8 cellular contexts compared by ENCODE assay signal in genomic region chr15:90915808-90916440, GRCh38. TPM values are rescaled to one million over a fixed set of nuclear protein-coding genes. Genes with fewer than 3 reads are reported as not detected.
DNase-seq lines count a peak whose midpoint lies in the region; ATAC-seq, FAIRE-seq and TF ChIP-seq lines count a peak whose summit lies in the region.
"Had no signal": no experiment of that assay in that cellular context is flagged by ENCODE, and none has a peak within 500 bp of the region (broad histone marks: within the 10 kb centered on the region; RNA-seq: fewer than 3 reads in every experiment).

No MANE protein-coding gene starts in this region.

- H3K27ac ChIP-seq in smooth muscle cell (ENCODE audit: low read depth), result peak overlapping the region; percentile 7

- no peaks in the 10 kb centered on the region for H3K36me3 ChIP-seq in smooth muscle cell (ENCODE audit: low read depth)

- in situ Hi-C loops in SK-MEL-5 (cut with HindIII; ENCODE audit: low pct_unique_long_range_greater_than_20kb, low sequenced_read_pairs), result no loop called here

- no peaks in the 10 kb centered on the region for H3K9me3 ChIP-seq in smooth muscle cell (replicated peaks; ENCODE audit: low read depth)

- intact Hi-C loops in left ventricle myocardium superior (cut with micrococcal nuclease), result no loop called here

- no peaks in the 10 kb centered on the region for H3K79me2 ChIP-seq in smooth muscle cell (ENCODE audit: low read depth)

- WGBS in smooth muscle cell (ENCODE audit: low lambda C conversion rate), result 75% methylated on average over 25 of the region's 25 CpGs

- no peaks in the 10 kb centered on the region for H3F3A ChIP-seq in smooth muscle cell (ENCODE audit: low read depth)

- ATAC-seq in left ventricle myocardium superior, result peak; percentile 50
- no peak for ATAC-seq in GM18867 (IDR thresholded peaks at IDR 0.05; ENCODE audit: unreplicated experiment)
- ATAC-seq: PC-3 had no signal

- H3K27me3 ChIP-seq in smooth muscle cell (ENCODE audit: low read depth), result no peaks in the 10 kb centered on the region

- DNase-seq in SK-MEL-5 (ENCODE audit: low read depth, low spot score), result peak; percentile 22
- DNase-seq in left ventricle myocardium superior, result peak; percentile 82
- no peak for DNase-seq in smooth muscle cell (lab: John Stamatoyannopoulos, UW; ENCODE audit: unreplicated experiment)
- no peak for DNase-seq in NCI-H345 (lab: John Stamatoyannopoulos, UW)
- DNase-seq in frontal cortex (ENCODE audit: low spot score in 2 of 2), result no peak
- DNase-seq: PC-3 had no signal

- no peak for FAIRE-seq in frontal cortex (lab: Jason Lieb, UNC)
- FAIRE-seq: endothelial cell of umbilical vein had no signal

- no peak for TF ChIP-seq CTCF in smooth muscle cell (IDR thresholded peaks at IDR 0.05; ENCODE audit: borderline replicate concordance, insufficient read depth, poor library complexity, severe bottlenecking)

- H3K9ac ChIP-seq in smooth muscle cell (ENCODE audit: low read depth), result no peak overlapping the region

- H3K4me2 ChIP-seq in smooth muscle cell, result no peak overlapping the region

- H4K20me1 ChIP-seq in smooth muscle cell (ENCODE audit: low read depth), result no peaks in the 10 kb centered on the region

- no peaks in the 10 kb centered on the region for H3K4me1 ChIP-seq in smooth muscle cell (ENCODE audit: low read depth)

- H2AFZ ChIP-seq in smooth muscle cell (ENCODE audit: low read depth), result no peak overlapping the region

- H3K4me3 ChIP-seq in smooth muscle cell, result no peak overlapping the region

RNA-seq across cellular contexts. Expression of gene MAN2A2, which starts 12.8 kb away (rescaled TPM):
- 4.7 and 6.8 TPM in 2 replicates for total RNA-seq in SK-MEL-5 (2014; rRNA removed; shearing (Covaris generic))
- polyA plus RNA-seq in SK-MEL-5 (2015; cell fraction: cytosol; rRNA removed), result 45.3 and 46.7 TPM in 2 replicates
- polyA plus RNA-seq in SK-MEL-5 (2015; cell fraction: nucleus; rRNA removed), result 280 and 406 TPM in 2 replicates
- total RNA-seq in left ventricle myocardium superior (146 TPM), smooth muscle cell (7.1 and 11.0 TPM in 2 replicates), frontal cortex (22.4 TPM)
- polyA plus RNA-seq in smooth muscle cell, result 9.7 and 15.3 TPM in 2 replicates

RNA-seq across cellular contexts. Expression of gene HDDC3, which starts 16.4 kb away (rescaled TPM):
- total RNA-seq in SK-MEL-5 (2014; rRNA removed; shearing (Covaris generic)), result 17.0 and 17.6 TPM in 2 replicates
- polyA plus RNA-seq in SK-MEL-5 (2015; cell fraction: cytosol; rRNA removed), result 17.9 and 25.0 TPM in 2 replicates
- 18.7 and 31.2 TPM in 2 replicates for polyA plus RNA-seq in SK-MEL-5 (2015; cell fraction: nucleus; rRNA removed)
- 15.0 TPM for total RNA-seq in left ventricle myocardium superior
- 10.0 and 16.0 TPM in 2 replicates for total RNA-seq in smooth muscle cell
- 15.5 and 16.3 TPM in 2 replicates for polyA plus RNA-seq in smooth muscle cell
- 8.6 TPM for total RNA-seq in frontal cortex

RNA-seq across cellular contexts. Expression of gene UNC45A, which starts 19.2 kb away (rescaled TPM):
- 58.4 and 62.4 TPM in 2 replicates for total RNA-seq in SK-MEL-5 (2014; rRNA removed; shearing (Covaris generic))
- polyA plus RNA-seq in SK-MEL-5 (2015; cell fraction: cytosol; rRNA removed), result 61.2 and 63.0 TPM in 2 replicates
- 98.3 and 153 TPM in 2 replicates for polyA plus RNA-seq in SK-MEL-5 (2015; cell fraction: nucleus; rRNA removed)
- total RNA-seq in left ventricle myocardium superior, result 24.4 TPM
- total RNA-seq in smooth muscle cell, result 43.6 and 57.5 TPM in 2 replicates
- 66.6 and 68.4 TPM in 2 replicates for polyA plus RNA-seq in smooth muscle cell
- 33.4 TPM for total RNA-seq in frontal cortex

RNA-seq across cellular contexts. Expression of gene FES, which starts 31.6 kb away (rescaled TPM):
- total RNA-seq in SK-MEL-5 (2014; rRNA removed; shearing (Covaris generic)), result 0.16 TPM in 1 of 2 replicates, not detected in the other
- 0.14 and 0.55 TPM in 2 replicates for polyA plus RNA-seq in SK-MEL-5 (2015; cell fraction: cytosol; rRNA removed)
- polyA plus RNA-seq in SK-MEL-5 (2015; cell fraction: nucleus; rRNA removed), result not detected in 2 replicates
- total RNA-seq in left ventricle myocardium superior, result 15.4 TPM
- 4.9 and 6.3 TPM in 2 replicates for total RNA-seq in smooth muscle cell
- 6.2 and 8.2 TPM in 2 replicates for polyA plus RNA-seq in smooth muscle cell
- total RNA-seq in frontal cortex, result 3.7 TPM

RNA-seq across cellular contexts. Expression of gene RCCD1, which starts 38.8 kb away (rescaled TPM):
- 9.9 and 10.1 TPM in 2 replicates for total RNA-seq in SK-MEL-5 (2014; rRNA removed; shearing (Covaris generic))
- 19.7 and 20.5 TPM in 2 replicates for polyA plus RNA-seq in SK-MEL-5 (2015; cell fraction: cytosol; rRNA removed)
- polyA plus RNA-seq in SK-MEL-5 (2015; cell fraction: nucleus; rRNA removed), result 92.2 and 117 TPM in 2 replicates
- total RNA-seq in left ventricle myocardium superior, result 11.5 TPM
- 4.4 and 5.8 TPM in 2 replicates for total RNA-seq in smooth muscle cell
- 9.2 and 14.8 TPM in 2 replicates for polyA plus RNA-seq in smooth muscle cell
- 14.3 TPM for total RNA-seq in frontal cortex

Comparison
In these comparisons a context has a peak if more than half of its experiments do, and no peak if none do; other contexts are left out.
1. DNase-seq: peak in SK-MEL-5 (single experiment) and left ventricle myocardium superior (single experiment); none in smooth muscle cell (single experiment), NCI-H345 (single experiment) and frontal cortex (0 of 2).